In genomic region chr1:238485906-238486219, GRCh38 we compare ENCODE assay signal across 11 cellular contexts.
A peak's percentile ranks its signal among the peaks of the same experiment; 100 is the strongest.
DNase-seq lines count a peak whose midpoint lies in the region; ATAC-seq and TF ChIP-seq lines count a peak whose summit lies in the region.
"Had no signal": no experiment of that assay in that cellular context is flagged by ENCODE, and none has a peak within 500 bp of the region (broad histone marks: within the 10 kb centered on the region; RNA-seq: fewer than 3 reads in every experiment).

No MANE protein-coding gene starts in this region.

- no peak overlapping the region for H3K56ac ChIP-seq in mesendoderm (ENCODE audit: low read length)

- no peak for ATAC-seq in HG03571 (IDR thresholded peaks at IDR 0.05; ENCODE audit: unreplicated experiment)

- no peak overlapping the region for H4K8ac ChIP-seq in mesendoderm (ENCODE audit: low read depth, low read length)

- in situ Hi-C loops in G401 (cut with HindIII; ENCODE audit: low sequenced_read_pairs): no loop called here

- H2AK5ac ChIP-seq in mesendoderm (ENCODE audit: low read length): no peak overlapping the region

- intact Hi-C loops in esophagus squamous epithelium (cut with DNase I): no loop called here

- H3K9ac ChIP-seq in mesendoderm (ENCODE audit: low read length): no peak overlapping the region

- no peak overlapping the region for H3K4me3 ChIP-seq in mesendoderm (ENCODE audit: low read length)
- H3K4me3 ChIP-seq in esophagus squamous epithelium: no peak overlapping the region
- H3K4me3 ChIP-seq: spleen had no signal

- no peaks in the 10 kb centered on the region for H3K79me1 ChIP-seq in mesendoderm (ENCODE audit: low read length)

- no peak overlapping the region for H2BK15ac ChIP-seq in mesendoderm (replicated peaks; ENCODE audit: low read depth)

- TF ChIP-seq POLR2A in esophagus squamous epithelium (IDR thresholded peaks at IDR 0.05): no peak

- H3K36me3 ChIP-seq in mesendoderm (ENCODE audit: control insufficient read depth, insufficient read depth, low read length) (no peaks in the 10 kb centered on the region), esophagus squamous epithelium (no peaks in the 10 kb centered on the region)
- H3K36me3 ChIP-seq: spleen had no signal

- DNase-seq in M059J (ENCODE audit: low read depth): peak; percentile 43
- DNase-seq in cerebellar cortex (ENCODE audit: low spot score): peak; percentile 8
- DNase-seq in mesendoderm: peak; percentile 28
- DNase-seq in DMS153 (lab: John Stamatoyannopoulos, UW): no peak
- no peak for DNase-seq in G401 (ENCODE audit: low spot score)
- DNase-seq in esophagus squamous epithelium (lab: John Stamatoyannopoulos, UW): no peak
- DNase-seq: activated naive CD4-positive, alpha-beta T cell treated with anti-CD3 and anti-CD28 coated beads for 36 hours; NCI-H446 treated with DMSO at 0.1 percent for 48 hours had no signal

- no peaks in the 10 kb centered on the region for H3K9me3 ChIP-seq in esophagus squamous epithelium
- H3K9me3 ChIP-seq: spleen had no signal

- no peak overlapping the region for H3K4me2 ChIP-seq in mesendoderm (ENCODE audit: low read length)

- H3K27ac ChIP-seq in 22Rv1 (peak overlapping the region; percentile 87), mesendoderm (ENCODE audit: low read depth, low read length) (peak overlapping the region; percentile 8), esophagus squamous epithelium (no peak overlapping the region)
- H3K27ac ChIP-seq: spleen had no signal

- no peaks in the 10 kb centered on the region for H3K27me3 ChIP-seq in mesendoderm (ENCODE audit: insufficient read depth, low read length, poor library complexity)
- H3K27me3 ChIP-seq in esophagus squamous epithelium: no peaks in the 10 kb centered on the region
- H3K27me3 ChIP-seq: spleen had no signal

- no peak for TF ChIP-seq CTCF in 22Rv1 (IDR thresholded peaks at IDR 0.05)
- TF ChIP-seq CTCF in esophagus squamous epithelium (IDR thresholded peaks at IDR 0.05): no peak

- H3K4me1 ChIP-seq in mesendoderm (ENCODE audit: control insufficient read depth, low read depth, low read length) (no peaks in the 10 kb centered on the region), esophagus squamous epithelium (no peaks in the 10 kb centered on the region)
- H3K4me1 ChIP-seq: spleen had no signal

- H3K18ac ChIP-seq in mesendoderm (ENCODE audit: low read length): peak overlapping the region; percentile 55

- no peak overlapping the region for H4K5ac ChIP-seq in mesendoderm (ENCODE audit: low read length)

- WGBS in mesendoderm (ENCODE audit: extremely low coverage, insufficient coverage, low lambda C conversion rate): no CpG with 5 or more reads among the region's 5 CpGs
- WGBS in esophagus squamous epithelium, 2 donors: 87 to 94% methylated on average over 4 to 5 of the region's 5 CpGs

- no peak overlapping the region for H2BK5ac ChIP-seq in mesendoderm (ENCODE audit: low read length)

- H3K23ac ChIP-seq in mesendoderm (ENCODE audit: low read length): no peak overlapping the region

- H3K79me2 ChIP-seq in mesendoderm (ENCODE audit: control insufficient read depth, insufficient read depth, low read length): no peaks in the 10 kb centered on the region

- no peak overlapping the region for H2BK120ac ChIP-seq in mesendoderm (ENCODE audit: low read depth, low read length)

- no peak overlapping the region for H3K4ac ChIP-seq in mesendoderm (ENCODE audit: low read depth, low read length)

Comparison
In these comparisons a context has a peak if more than half of its experiments do, and no peak if none do; other contexts are left out.
1. H3K27ac ChIP-seq: peak in 22Rv1 (single experiment) and mesendoderm (single experiment); none in esophagus squamous epithelium (0 of 4).
2. DNase-seq: peak in M059J (single experiment), cerebellar cortex (single experiment) and mesendoderm (single experiment); none in DMS153 (single experiment), G401 (single experiment) and esophagus squamous epithelium (single experiment).